2 cellular contexts compared by ENCODE assay signal in the genomic region with DNA sequence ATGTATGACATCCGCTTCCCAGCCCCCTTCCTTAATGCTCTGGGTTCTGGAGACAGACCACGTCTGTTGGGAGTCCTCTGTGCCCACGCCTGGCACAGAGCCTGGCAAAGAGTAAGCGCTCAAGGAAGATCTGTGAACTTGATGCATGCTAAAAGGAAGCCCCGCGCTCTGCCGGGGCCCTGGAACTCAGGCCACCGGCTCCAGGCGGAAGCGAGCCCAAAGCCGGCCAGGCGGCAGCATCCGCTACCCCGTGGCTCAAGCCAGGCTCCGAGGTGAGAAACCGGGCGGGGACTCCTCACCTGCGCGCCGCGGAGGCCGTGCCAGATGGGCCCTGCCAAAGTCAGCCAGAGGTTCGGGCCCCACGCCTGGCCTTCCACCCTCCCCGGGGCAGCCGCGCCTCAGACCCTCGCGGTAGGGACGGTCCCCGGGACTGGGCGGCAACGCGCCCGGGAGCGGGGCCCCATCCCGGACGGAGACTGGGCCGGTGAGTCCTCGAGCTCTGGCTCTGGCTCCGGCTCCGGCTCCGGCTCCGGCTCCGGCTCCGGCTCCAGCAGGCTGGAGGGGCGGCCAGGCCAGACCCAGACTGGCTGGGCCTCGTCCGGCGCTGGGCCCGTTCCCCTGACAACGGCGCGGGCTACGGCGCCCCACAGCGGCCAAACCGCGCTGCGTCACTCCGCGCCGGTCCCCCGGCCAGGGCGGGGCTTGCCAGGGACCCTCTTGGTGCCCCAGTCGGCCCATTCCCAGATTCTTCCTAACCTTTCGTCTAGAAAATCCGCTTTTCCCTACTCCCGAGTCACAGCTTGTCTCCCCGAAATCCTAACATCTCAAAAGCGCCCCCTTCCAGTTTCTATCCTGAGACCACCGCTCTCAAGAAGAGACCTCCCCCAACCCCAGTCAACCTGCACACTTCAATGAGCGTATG.
A peak's percentile ranks its signal among the peaks of the same experiment; 100 is the strongest.
TF ChIP-seq lines count a peak whose summit lies in the region.

A gene with protein sequence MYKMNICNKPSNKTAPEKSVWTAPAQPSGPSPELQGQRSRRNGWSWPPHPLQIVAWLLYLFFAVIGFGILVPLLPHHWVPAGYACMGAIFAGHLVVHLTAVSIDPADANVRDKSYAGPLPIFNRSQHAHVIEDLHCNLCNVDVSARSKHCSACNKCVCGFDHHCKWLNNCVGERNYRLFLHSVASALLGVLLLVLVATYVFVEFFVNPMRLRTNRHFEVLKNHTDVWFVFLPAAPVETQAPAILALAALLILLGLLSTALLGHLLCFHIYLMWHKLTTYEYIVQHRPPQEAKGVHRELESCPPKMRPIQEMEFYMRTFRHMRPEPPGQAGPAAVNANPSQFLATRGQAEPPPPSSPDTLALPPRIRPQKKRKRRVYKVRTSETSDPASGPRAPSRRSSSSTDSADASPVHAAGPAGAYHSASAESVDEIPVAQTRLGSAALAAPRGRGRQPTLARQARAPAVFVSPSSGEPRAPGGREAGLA (minus strand): TSS at position 606 of the 922 bp plus-strand sequence. CDS start 8,702 bp downstream, outside the sequence.

TF ChIP-seq in A549, 52 proteins besides CTCF, POLR2A, EP300 and RAD21 (continued from another document):
- TF ChIP-seq, protein P1, sequence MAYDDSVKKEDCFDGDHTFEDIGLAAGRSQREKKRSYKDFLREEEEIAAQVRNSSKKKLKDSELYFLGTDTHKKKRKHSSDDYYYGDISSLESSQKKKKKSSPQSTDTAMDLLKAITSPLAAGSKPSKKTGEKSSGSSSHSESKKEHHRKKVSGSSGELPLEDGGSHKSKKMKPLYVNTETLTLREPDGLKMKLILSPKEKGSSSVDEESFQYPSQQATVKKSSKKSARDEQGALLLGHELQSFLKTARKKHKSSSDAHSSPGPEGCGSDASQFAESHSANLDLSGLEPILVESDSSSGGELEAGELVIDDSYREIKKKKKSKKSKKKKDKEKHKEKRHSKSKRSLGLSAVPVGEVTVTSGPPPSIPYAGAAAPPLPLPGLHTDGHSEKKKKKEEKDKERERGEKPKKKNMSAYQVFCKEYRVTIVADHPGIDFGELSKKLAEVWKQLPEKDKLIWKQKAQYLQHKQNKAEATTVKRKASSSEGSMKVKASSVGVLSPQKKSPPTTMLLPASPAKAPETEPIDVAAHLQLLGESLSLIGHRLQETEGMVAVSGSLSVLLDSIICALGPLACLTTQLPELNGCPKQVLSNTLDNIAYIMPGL (CRISPR knock-in tag; IDR thresholded peaks at IDR 0.05; ENCODE audit: borderline replicate concordance), result peak; percentile 94
- TF ChIP-seq SMC3 (IDR thresholded peaks at IDR 0.05) (peak; percentile 68), POLR2AphosphoS2 (conservative IDR thresholded peaks at IDR 0.05; ENCODE audit: low read length) (no peak), HDAC2 (IDR thresholded peaks at IDR 0.05) (no peak), ZFP36 (IDR thresholded peaks at IDR 0.05; ENCODE audit: borderline replicate concordance, partially characterized antibody) (no peak), MAX (IDR thresholded peaks at IDR 0.05) (peak; percentile 68), CHD4 (IDR thresholded peaks at IDR 0.05; ENCODE audit: borderline replicate concordance) (no peak), TFCP2L1 (CRISPR knock-in tag; IDR thresholded peaks at IDR 0.05) (0 out of 2 replicates have a peak, but pooled peaks have one; percentile 31), PHF8 (IDR thresholded peaks at IDR 0.05; ENCODE audit: borderline replicate concordance, low read depth) (peak; percentile 96), BHLHE40 (IDR thresholded peaks at IDR 0.05; ENCODE audit: low read depth, low read length) (no peak), JUN (IDR thresholded peaks at IDR 0.05) (peak in 1 of 2 experiments; percentile 66; a peak in 4 of 5 replicates)

TF ChIP-seq in SK-N-SH, 30 proteins besides CTCF, POLR2A, EP300 and RAD21 (continued from another document):
- TF ChIP-seq CHD2 (IDR thresholded peaks at IDR 0.05; ENCODE audit: low read length, partially characterized antibody) (peak; percentile 12), FOXJ3 (CRISPR knock-in tag; IDR thresholded peaks at IDR 0.05) (no peak), GABPA (IDR thresholded peaks at IDR 0.05; ENCODE audit: low read depth) (no peak), FOXM1 (IDR thresholded peaks at IDR 0.05; ENCODE audit: low read depth) (no peak), MXI1 (IDR thresholded peaks at IDR 0.05; ENCODE audit: low read depth, low read length) (no peak), EZH2phosphoT487 (IDR thresholded peaks at IDR 0.05; ENCODE audit: borderline replicate concordance, low read depth) (no peak), PBX3 (IDR thresholded peaks at IDR 0.05) (no peak), SIN3A (IDR thresholded peaks at IDR 0.05; ENCODE audit: borderline replicate concordance, low read depth, low read length) (peak; percentile 65; the same call in 1 of the 2 replicates), MEF2A (IDR thresholded peaks at IDR 0.05; ENCODE audit: borderline replicate concordance, low read depth) (no peak), NRF1 (IDR thresholded peaks at IDR 0.05; ENCODE audit: low read depth, low read length) (no peak), SMC3 (IDR thresholded peaks at IDR 0.05; ENCODE audit: low read depth, low read length) (peak; percentile 58), ELF1 (IDR thresholded peaks at IDR 0.05) (no peak), RCOR1 (IDR thresholded peaks at IDR 0.05; ENCODE audit: low read length) (no peak), FOSL2 (IDR thresholded peaks at IDR 0.05; ENCODE audit: borderline replicate concordance, low read depth) (no peak), GATA2 (CRISPR knock-in tag; IDR thresholded peaks at IDR 0.05) (no peak), TAF1 (IDR thresholded peaks at IDR 0.05; ENCODE audit: borderline replicate concordance, low read depth, low read length) (no peak), TEAD4 (IDR thresholded peaks at IDR 0.05; ENCODE audit: borderline replicate concordance, insufficient read depth) (no peak), JUND (IDR thresholded peaks at IDR 0.05) (no peak), NFIC (IDR thresholded peaks at IDR 0.05; ENCODE audit: borderline replicate concordance) (peak; percentile 37), MAX (IDR thresholded peaks at IDR 0.05; ENCODE audit: low read depth) (peak; percentile 22; the same call in 1 of the 2 replicates), POLR2AphosphoS5 (IDR thresholded peaks at IDR 0.05; ENCODE audit: low read depth, low read length) (no peak; the same call in 1 of the 2 replicates)
- TF ChIP-seq, protein P2, sequence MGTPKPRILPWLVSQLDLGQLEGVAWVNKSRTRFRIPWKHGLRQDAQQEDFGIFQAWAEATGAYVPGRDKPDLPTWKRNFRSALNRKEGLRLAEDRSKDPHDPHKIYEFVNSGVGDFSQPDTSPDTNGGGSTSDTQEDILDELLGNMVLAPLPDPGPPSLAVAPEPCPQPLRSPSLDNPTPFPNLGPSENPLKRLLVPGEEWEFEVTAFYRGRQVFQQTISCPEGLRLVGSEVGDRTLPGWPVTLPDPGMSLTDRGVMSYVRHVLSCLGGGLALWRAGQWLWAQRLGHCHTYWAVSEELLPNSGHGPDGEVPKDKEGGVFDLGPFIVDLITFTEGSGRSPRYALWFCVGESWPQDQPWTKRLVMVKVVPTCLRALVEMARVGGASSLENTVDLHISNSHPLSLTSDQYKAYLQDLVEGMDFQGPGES (IDR thresholded peaks at IDR 0.05; ENCODE audit: low read depth, low read length), result no peak
- TF ChIP-seq, protein P3, sequence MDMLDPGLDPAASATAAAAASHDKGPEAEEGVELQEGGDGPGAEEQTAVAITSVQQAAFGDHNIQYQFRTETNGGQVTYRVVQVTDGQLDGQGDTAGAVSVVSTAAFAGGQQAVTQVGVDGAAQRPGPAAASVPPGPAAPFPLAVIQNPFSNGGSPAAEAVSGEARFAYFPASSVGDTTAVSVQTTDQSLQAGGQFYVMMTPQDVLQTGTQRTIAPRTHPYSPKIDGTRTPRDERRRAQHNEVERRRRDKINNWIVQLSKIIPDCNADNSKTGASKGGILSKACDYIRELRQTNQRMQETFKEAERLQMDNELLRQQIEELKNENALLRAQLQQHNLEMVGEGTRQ (IDR thresholded peaks at IDR 0.05; ENCODE audit: borderline replicate concordance, low read depth, low read length), result no peak
- TF ChIP-seq, protein P4, sequence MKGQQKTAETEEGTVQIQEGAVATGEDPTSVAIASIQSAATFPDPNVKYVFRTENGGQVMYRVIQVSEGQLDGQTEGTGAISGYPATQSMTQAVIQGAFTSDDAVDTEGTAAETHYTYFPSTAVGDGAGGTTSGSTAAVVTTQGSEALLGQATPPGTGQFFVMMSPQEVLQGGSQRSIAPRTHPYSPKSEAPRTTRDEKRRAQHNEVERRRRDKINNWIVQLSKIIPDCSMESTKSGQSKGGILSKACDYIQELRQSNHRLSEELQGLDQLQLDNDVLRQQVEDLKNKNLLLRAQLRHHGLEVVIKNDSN (IDR thresholded peaks at IDR 0.05; ENCODE audit: borderline replicate concordance, low read depth), result no peak
- TF ChIP-seq, protein P5, sequence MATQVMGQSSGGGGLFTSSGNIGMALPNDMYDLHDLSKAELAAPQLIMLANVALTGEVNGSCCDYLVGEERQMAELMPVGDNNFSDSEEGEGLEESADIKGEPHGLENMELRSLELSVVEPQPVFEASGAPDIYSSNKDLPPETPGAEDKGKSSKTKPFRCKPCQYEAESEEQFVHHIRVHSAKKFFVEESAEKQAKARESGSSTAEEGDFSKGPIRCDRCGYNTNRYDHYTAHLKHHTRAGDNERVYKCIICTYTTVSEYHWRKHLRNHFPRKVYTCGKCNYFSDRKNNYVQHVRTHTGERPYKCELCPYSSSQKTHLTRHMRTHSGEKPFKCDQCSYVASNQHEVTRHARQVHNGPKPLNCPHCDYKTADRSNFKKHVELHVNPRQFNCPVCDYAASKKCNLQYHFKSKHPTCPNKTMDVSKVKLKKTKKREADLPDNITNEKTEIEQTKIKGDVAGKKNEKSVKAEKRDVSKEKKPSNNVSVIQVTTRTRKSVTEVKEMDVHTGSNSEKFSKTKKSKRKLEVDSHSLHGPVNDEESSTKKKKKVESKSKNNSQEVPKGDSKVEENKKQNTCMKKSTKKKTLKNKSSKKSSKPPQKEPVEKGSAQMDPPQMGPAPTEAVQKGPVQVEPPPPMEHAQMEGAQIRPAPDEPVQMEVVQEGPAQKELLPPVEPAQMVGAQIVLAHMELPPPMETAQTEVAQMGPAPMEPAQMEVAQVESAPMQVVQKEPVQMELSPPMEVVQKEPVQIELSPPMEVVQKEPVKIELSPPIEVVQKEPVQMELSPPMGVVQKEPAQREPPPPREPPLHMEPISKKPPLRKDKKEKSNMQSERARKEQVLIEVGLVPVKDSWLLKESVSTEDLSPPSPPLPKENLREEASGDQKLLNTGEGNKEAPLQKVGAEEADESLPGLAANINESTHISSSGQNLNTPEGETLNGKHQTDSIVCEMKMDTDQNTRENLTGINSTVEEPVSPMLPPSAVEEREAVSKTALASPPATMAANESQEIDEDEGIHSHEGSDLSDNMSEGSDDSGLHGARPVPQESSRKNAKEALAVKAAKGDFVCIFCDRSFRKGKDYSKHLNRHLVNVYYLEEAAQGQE (IDR thresholded peaks at IDR 0.05; ENCODE audit: low read depth, low read length), result 0 out of 2 replicates have a peak, but pooled peaks have one; percentile 33
